Comparison of ENCODE assay signal across 15 cellular contexts in the genomic region with DNA sequence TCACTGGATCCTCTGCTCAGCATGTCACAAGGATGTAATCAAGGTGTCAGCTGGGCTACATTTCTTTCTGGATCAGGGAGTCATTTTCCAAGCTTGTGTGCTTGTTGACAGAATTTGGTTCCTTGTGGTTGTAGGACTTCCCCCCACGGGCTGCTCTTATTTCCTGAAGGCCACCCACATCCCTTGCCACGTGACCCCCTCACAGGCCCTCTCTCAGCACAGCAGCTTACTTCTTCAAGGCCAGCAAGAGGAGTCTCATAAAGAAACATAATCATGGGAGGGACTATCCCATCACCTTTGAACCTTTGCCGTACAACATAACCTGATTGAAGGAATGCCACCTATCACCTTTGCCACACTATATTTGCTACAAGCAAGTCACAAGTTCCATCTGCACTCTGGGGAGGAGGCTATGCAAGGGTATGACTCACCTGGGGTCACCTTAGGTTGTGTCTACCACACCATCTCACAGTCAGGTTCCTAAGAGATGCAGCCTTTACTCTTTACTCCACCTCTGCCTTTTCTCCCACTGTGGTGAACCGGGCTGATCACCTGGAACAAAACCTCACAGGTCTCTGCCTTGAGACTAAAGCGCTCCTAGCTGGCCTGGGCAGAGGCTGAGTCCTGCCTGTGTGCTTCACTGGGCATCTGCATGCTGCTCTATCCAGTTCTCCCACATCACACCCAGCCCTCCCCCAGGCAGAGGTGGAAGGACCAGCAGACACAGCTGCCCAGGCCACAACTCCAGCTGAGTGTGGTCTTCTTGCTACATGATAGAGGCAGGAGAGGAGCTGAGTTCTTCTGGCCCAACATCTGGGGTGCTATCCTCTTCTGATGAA. TPM values are rescaled to one million over a fixed set of nuclear protein-coding genes. Genes with fewer than 3 reads are reported as not detected.
DNase-seq lines count a peak whose midpoint lies in the region; ATAC-seq lines count a peak whose summit lies in the region.
"Had no signal": no experiment of that assay in that cellular context is flagged by ENCODE, and none has a peak within 500 bp of the region (broad histone marks: within the 10 kb centered on the region; RNA-seq: fewer than 3 reads in every experiment).

No MANE protein-coding gene starts in this region.

- H3K9me3 Mint-ChIP-seq in central memory CD8-positive, alpha-beta T cell = peaks cover 8% of the 10 kb centered on the region

- H3K4me3 Mint-ChIP-seq in central memory CD8-positive, alpha-beta T cell = no peak overlapping the region
- H3K4me3 Mint-ChIP-seq: naive thymus-derived CD8-positive, alpha-beta T cell had no signal

- no peaks in the 10 kb centered on the region for H3K36me3 Mint-ChIP-seq in central memory CD8-positive, alpha-beta T cell (ENCODE audit: insufficient read depth)

- peaks cover 26% of the 10 kb centered on the region for H3K4me1 Mint-ChIP-seq in central memory CD8-positive, alpha-beta T cell

- DNase-seq in SIG-M5 treated with dmso at 0.1 percent for 504 hours (lab: John Stamatoyannopoulos, UW; ENCODE audit: unreplicated experiment) (peak; percentile 36), SIG-M5 (lab: John Stamatoyannopoulos, UW) (no peak), LoVo (ENCODE audit: low spot score) (peak; percentile 62), renal cortical epithelial cell (ENCODE audit: low read depth) (peak; percentile 27), activated gamma-delta T cell treated with Interleukin-2 at 50 U/mL for 16 hours (no peak), globus pallidus (ENCODE audit: low spot score) (no peak)
- DNase-seq in central memory CD8-positive, alpha-beta T cell (ENCODE audit: low spot score in 2 of 2) = no peak
- no peak for DNase-seq in stimulated activated naive CD4-positive, alpha-beta T cell (lab: John Stamatoyannopoulos, UW)
- DNase-seq: COR-L47; GF-D8; left ventricle myocardium inferior; naive thymus-derived CD8-positive, alpha-beta T cell; NCI-H187; NCI-H524 had no signal

- peaks cover 31% of the 10 kb centered on the region for H3K27me3 Mint-ChIP-seq in central memory CD8-positive, alpha-beta T cell

- H3K27ac Mint-ChIP-seq in central memory CD8-positive, alpha-beta T cell (ENCODE audit: low read depth) = no peak overlapping the region

- peak; percentile 55 for ATAC-seq in central memory CD8-positive, alpha-beta T cell (replicated peaks; ENCODE audit: extremely low read depth, poor library complexity, severe bottlenecking)
- ATAC-seq: heart left ventricle; naive thymus-derived CD8-positive, alpha-beta T cell had no signal

RNA-seq across cellular contexts. Expression of gene RAB6B, which starts 13.5 kb away (rescaled TPM):
- total RNA-seq in renal cortical epithelial cell = 4.3 and 5.2 TPM in 2 replicates
- total RNA-seq: naive thymus-derived CD8-positive, alpha-beta T cell had no signal

Comparison
In these comparisons a context has a peak if more than half of its experiments do, and no peak if none do; other contexts are left out.
1. DNase-seq: peak in SIG-M5 treated with dmso at 0.1 percent for 504 hours (single experiment), LoVo (single experiment) and renal cortical epithelial cell (single experiment); none in SIG-M5 (single experiment), central memory CD8-positive, alpha-beta T cell (0 of 2), activated gamma-delta T cell treated with Interleukin-2 at 50 U/mL for 16 hours (single experiment), globus pallidus (single experiment) and stimulated activated naive CD4-positive, alpha-beta T cell (0 of 6).